In the genomic region with DNA sequence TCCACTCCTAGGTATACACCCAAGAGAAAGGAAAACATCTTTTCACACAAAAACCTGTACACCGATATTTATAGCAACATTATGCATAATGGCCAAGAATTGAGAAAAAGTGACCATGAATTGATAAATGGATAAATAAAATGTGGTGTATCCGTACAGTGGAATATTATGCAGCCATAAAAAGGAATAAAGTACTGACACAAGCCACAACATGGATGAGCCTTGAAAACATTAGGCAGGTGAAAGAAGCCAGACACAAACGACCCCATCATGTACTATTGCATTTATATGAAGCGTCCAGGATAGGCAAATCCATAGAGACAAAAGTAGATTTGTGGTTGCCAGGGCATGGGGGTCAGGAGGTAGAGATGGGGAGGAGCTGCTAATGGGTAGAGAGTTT, we compare ENCODE assay signal across 1 cellular context.
A peak's percentile ranks its signal among the peaks of the same experiment; 100 is the strongest.
TF ChIP-seq lines count a peak whose summit lies in the region.

No MANE protein-coding gene starts in this region.

TF ChIP-seq in K562, 482 proteins besides CTCF, POLR2A, EP300 and RAD21:
- TF ChIP-seq, protein P1, sequence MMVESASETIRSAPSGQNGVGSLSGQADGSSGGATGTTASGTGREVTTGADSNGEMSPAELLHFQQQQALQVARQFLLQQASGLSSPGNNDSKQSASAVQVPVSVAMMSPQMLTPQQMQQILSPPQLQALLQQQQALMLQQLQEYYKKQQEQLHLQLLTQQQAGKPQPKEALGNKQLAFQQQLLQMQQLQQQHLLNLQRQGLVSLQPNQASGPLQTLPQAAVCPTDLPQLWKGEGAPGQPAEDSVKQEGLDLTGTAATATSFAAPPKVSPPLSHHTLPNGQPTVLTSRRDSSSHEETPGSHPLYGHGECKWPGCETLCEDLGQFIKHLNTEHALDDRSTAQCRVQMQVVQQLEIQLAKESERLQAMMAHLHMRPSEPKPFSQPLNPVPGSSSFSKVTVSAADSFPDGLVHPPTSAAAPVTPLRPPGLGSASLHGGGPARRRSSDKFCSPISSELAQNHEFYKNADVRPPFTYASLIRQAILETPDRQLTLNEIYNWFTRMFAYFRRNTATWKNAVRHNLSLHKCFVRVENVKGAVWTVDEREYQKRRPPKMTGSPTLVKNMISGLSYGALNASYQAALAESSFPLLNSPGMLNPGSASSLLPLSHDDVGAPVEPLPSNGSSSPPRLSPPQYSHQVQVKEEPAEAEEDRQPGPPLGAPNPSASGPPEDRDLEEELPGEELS (CRISPR knock-in tag; IDR thresholded peaks at IDR 0.05; ENCODE audit: borderline replicate concordance) = no peak
- TF ChIP-seq, protein P2, sequence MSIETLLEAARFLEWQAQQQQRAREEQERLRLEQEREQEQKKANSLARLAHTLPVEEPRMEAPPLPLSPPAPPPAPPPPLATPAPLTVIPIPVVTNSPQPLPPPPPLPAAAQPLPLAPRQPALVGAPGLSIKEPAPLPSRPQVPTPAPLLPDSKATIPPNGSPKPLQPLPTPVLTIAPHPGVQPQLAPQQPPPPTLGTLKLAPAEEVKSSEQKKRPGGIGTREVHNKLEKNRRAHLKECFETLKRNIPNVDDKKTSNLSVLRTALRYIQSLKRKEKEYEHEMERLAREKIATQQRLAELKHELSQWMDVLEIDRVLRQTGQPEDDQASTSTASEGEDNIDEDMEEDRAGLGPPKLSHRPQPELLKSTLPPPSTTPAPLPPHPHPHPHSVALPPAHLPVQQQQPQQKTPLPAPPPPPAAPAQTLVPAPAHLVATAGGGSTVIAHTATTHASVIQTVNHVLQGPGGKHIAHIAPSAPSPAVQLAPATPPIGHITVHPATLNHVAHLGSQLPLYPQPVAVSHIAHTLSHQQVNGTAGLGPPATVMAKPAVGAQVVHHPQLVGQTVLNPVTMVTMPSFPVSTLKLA (conservative IDR thresholded peaks at IDR 0.05) = 0 out of 4 replicates have a peak, but pooled peaks of 1 of the 2 experiments have one; percentile 5
- TF ChIP-seq ZNF224 (CRISPR knock-in tag; IDR thresholded peaks at IDR 0.05) (no peak), ZNF146 (CRISPR knock-in tag; IDR thresholded peaks at IDR 0.05; ENCODE audit: unreplicated experiment) (peak; percentile 96), L3MBTL2 (IDR thresholded peaks at IDR 0.05) (no peak), ZNF583 (CRISPR knock-in tag; IDR thresholded peaks at IDR 0.05) (no peak), HNRNPL (IDR thresholded peaks at IDR 0.05; ENCODE audit: low read depth, low read length) (no peak), BCOR (IDR thresholded peaks at IDR 0.05) (0 out of 2 replicates have a peak, but pooled peaks have one; percentile 33)
- TF ChIP-seq, protein P3, sequence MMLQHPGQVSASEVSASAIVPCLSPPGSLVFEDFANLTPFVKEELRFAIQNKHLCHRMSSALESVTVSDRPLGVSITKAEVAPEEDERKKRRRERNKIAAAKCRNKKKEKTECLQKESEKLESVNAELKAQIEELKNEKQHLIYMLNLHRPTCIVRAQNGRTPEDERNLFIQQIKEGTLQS (IDR thresholded peaks at IDR 0.05) = no peak
- TF ChIP-seq, protein P3 (CRISPR knock-in tag; conservative IDR thresholded peaks at IDR 0.05) = no peak
